8 cellular contexts compared by ENCODE assay signal in genomic region chr13:103140001-103140671, GRCh38.
DNase-seq lines count a peak whose midpoint lies in the region; ATAC-seq, FAIRE-seq and TF ChIP-seq lines count a peak whose summit lies in the region.

No MANE protein-coding gene starts in this region.

- peak; percentile 42 for TF ChIP-seq CTCF in HL-60 (IDR thresholded peaks at IDR 0.05; ENCODE audit: insufficient read depth, low read length)
- peak; percentile 51; the same call in 1 of the 2 replicates for TF ChIP-seq CTCF in WTC11 (IDR thresholded peaks at IDR 0.05)
- peak; percentile 64 for TF ChIP-seq CTCF in kidney (IDR thresholded peaks at IDR 0.05; ENCODE audit: borderline replicate concordance, extremely low read depth, insufficient read depth)

- no peaks in the 10 kb centered on the region for H3K9me3 ChIP-seq in kidney (ENCODE audit: control insufficient read depth in 1 of 2, low read length in 2 of 2)

- CTCF ChIA-PET in WTC11 (lab: Charles Lee) = interaction anchor here (0.7 to 1.4 kb wide), 19 partner anchors 11 to 588 kb away, joined by 3 to 32 read pairs (median 3); no protein-coding TSS in a partner anchor

- H3K9me3 Mint-ChIP-seq in WTC11 = no peaks in the 10 kb centered on the region

- DNase-seq in HL-60 (ENCODE audit: low read depth in 1 of 2, low spot score in 1 of 2) (peak; percentile 12 to 36), WTC11 (ENCODE audit: low spot score) (peak; percentile 22), kidney (no peak), DMS79 treated with DMSO at 0.1 percent for 48 hours (lab: John Stamatoyannopoulos, UW) (no peak)
- DNase-seq in stimulated activated CD8-positive, alpha-beta memory T cell treated with anti-CD3 and anti-CD28 coated beads, Interleukin-4, amount 100 ng/mL, for 48 hours = no peak
- DNase-seq in central memory CD4-positive, alpha-beta T cell = no peak

- no peak overlapping the region for H3K27ac Mint-ChIP-seq in WTC11

- no peaks in the 10 kb centered on the region; the same call in 1 of the 2 replicates for H3K27me3 Mint-ChIP-seq in WTC11 (ENCODE audit: low read depth)

- H3K4me3 ChIP-seq in HL-60 (replicated peaks; ENCODE audit: insufficient read depth, low read length) (no peak overlapping the region), kidney (ENCODE audit: low read length in 2 of 2) (no peak overlapping the region)

- H3K27ac ChIP-seq in HL-60 (replicated peaks) (no peak overlapping the region), kidney (ENCODE audit: low read depth in 2 of 2, low read length in 2 of 2) (no peak overlapping the region)

- ATAC-seq in GM18498 (IDR thresholded peaks at IDR 0.05; ENCODE audit: unreplicated experiment) = peak; percentile 99
- ATAC-seq in GM21717 (IDR thresholded peaks at IDR 0.05; ENCODE audit: unreplicated experiment) = peak; percentile 92
- peak; percentile 98 for ATAC-seq in WTC11

- no peak overlapping the region for H3K4me3 Mint-ChIP-seq in WTC11

- intact Hi-C loops in kidney (cut with DNase I) = no loop called here

- no peaks in the 10 kb centered on the region for H3K4me1 Mint-ChIP-seq in WTC11

- H3K36me3 ChIP-seq in kidney (ENCODE audit: control insufficient read depth in 1 of 2, insufficient read depth in 2 of 2, low read length in 2 of 2) = no peaks in the 10 kb centered on the region

- H3K9ac ChIP-seq in kidney (ENCODE audit: low read length in 2 of 2) = no peak overlapping the region

- no peaks in the 10 kb centered on the region for H3K36me3 Mint-ChIP-seq in WTC11

- H3K4me1 ChIP-seq in kidney (ENCODE audit: control insufficient read depth in 1 of 2, insufficient read depth in 1 of 2, low read depth in 1 of 2, low read length in 2 of 2) = no peaks in the 10 kb centered on the region

- no peak for FAIRE-seq in kidney (lab: Jason Lieb, UNC)

- POLR2A ChIA-PET in WTC11 (lab: Charles Lee) = interaction anchor here (0.6 kb wide), 1 partner anchor 229 kb away, joined by 4 read pairs; no protein-coding TSS in a partner anchor

- no peaks in the 10 kb centered on the region for H3K27me3 ChIP-seq in HL-60 (ENCODE audit: insufficient read depth, poor library complexity, severe bottlenecking)

TF ChIP-seq in WTC11, 78 proteins besides CTCF, POLR2A, EP300 and RAD21 (continues in another document):
- TF ChIP-seq ETV6 (CRISPR knock-in tag; IDR thresholded peaks at IDR 0.05) (no peak), GRHL2 (CRISPR knock-in tag; IDR thresholded peaks at IDR 0.05; ENCODE audit: insufficient replicate concordance, severe bottlenecking) (no peak), USF2 (CRISPR knock-in tag; IDR thresholded peaks at IDR 0.05) (no peak), GABPB1 (CRISPR knock-in tag; IDR thresholded peaks at IDR 0.05) (no peak), ZNF317 (CRISPR knock-in tag; IDR thresholded peaks at IDR 0.05; ENCODE audit: borderline replicate concordance, low read depth) (no peak), FOXP1 (CRISPR knock-in tag; IDR thresholded peaks at IDR 0.05; ENCODE audit: borderline replicate concordance) (no peak), ZNF263 (CRISPR knock-in tag; IDR thresholded peaks at IDR 0.05; ENCODE audit: low read depth) (no peak), ZSCAN18 (CRISPR knock-in tag; IDR thresholded peaks at IDR 0.05) (no peak), FOXP4 (CRISPR knock-in tag; IDR thresholded peaks at IDR 0.05) (no peak)
- TF ChIP-seq, protein P1, sequence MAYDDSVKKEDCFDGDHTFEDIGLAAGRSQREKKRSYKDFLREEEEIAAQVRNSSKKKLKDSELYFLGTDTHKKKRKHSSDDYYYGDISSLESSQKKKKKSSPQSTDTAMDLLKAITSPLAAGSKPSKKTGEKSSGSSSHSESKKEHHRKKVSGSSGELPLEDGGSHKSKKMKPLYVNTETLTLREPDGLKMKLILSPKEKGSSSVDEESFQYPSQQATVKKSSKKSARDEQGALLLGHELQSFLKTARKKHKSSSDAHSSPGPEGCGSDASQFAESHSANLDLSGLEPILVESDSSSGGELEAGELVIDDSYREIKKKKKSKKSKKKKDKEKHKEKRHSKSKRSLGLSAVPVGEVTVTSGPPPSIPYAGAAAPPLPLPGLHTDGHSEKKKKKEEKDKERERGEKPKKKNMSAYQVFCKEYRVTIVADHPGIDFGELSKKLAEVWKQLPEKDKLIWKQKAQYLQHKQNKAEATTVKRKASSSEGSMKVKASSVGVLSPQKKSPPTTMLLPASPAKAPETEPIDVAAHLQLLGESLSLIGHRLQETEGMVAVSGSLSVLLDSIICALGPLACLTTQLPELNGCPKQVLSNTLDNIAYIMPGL (CRISPR knock-in tag; IDR thresholded peaks at IDR 0.05) = no peak
- TF ChIP-seq, protein P2, sequence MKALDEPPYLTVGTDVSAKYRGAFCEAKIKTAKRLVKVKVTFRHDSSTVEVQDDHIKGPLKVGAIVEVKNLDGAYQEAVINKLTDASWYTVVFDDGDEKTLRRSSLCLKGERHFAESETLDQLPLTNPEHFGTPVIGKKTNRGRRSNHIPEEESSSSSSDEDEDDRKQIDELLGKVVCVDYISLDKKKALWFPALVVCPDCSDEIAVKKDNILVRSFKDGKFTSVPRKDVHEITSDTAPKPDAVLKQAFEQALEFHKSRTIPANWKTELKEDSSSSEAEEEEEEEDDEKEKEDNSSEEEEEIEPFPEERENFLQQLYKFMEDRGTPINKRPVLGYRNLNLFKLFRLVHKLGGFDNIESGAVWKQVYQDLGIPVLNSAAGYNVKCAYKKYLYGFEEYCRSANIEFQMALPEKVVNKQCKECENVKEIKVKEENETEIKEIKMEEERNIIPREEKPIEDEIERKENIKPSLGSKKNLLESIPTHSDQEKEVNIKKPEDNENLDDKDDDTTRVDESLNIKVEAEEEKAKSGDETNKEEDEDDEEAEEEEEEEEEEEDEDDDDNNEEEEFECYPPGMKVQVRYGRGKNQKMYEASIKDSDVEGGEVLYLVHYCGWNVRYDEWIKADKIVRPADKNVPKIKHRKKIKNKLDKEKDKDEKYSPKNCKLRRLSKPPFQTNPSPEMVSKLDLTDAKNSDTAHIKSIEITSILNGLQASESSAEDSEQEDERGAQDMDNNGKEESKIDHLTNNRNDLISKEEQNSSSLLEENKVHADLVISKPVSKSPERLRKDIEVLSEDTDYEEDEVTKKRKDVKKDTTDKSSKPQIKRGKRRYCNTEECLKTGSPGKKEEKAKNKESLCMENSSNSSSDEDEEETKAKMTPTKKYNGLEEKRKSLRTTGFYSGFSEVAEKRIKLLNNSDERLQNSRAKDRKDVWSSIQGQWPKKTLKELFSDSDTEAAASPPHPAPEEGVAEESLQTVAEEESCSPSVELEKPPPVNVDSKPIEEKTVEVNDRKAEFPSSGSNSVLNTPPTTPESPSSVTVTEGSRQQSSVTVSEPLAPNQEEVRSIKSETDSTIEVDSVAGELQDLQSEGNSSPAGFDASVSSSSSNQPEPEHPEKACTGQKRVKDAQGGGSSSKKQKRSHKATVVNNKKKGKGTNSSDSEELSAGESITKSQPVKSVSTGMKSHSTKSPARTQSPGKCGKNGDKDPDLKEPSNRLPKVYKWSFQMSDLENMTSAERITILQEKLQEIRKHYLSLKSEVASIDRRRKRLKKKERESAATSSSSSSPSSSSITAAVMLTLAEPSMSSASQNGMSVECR (CRISPR knock-in tag; IDR thresholded peaks at IDR 0.05; ENCODE audit: borderline replicate concordance) = no peak
- TF ChIP-seq, protein P3, sequence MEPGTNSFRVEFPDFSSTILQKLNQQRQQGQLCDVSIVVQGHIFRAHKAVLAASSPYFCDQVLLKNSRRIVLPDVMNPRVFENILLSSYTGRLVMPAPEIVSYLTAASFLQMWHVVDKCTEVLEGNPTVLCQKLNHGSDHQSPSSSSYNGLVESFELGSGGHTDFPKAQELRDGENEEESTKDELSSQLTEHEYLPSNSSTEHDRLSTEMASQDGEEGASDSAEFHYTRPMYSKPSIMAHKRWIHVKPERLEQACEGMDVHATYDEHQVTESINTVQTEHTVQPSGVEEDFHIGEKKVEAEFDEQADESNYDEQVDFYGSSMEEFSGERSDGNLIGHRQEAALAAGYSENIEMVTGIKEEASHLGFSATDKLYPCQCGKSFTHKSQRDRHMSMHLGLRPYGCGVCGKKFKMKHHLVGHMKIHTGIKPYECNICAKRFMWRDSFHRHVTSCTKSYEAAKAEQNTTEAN (CRISPR knock-in tag; IDR thresholded peaks at IDR 0.05) = no peak

Comparison
In these comparisons a context has a peak if more than half of its experiments do, and no peak if none do; other contexts are left out.
1. DNase-seq: peak in HL-60 (2 of 2) and WTC11 (single experiment); none in kidney (single experiment), stimulated activated CD8-positive, alpha-beta memory T cell treated with anti-CD3 and anti-CD28 coated beads, Interleukin-4, amount 100 ng/mL, for 48 hours (single experiment), central memory CD4-positive, alpha-beta T cell (single experiment) and DMS79 treated with DMSO at 0.1 percent for 48 hours (single experiment).
2. Peak in every context shown above with its lines, with median percentiles within 50 percentile points of each other: ATAC-seq and CTCF ChIP-seq.